ENCODE assay signal across 15 cellular contexts in the genomic region with DNA sequence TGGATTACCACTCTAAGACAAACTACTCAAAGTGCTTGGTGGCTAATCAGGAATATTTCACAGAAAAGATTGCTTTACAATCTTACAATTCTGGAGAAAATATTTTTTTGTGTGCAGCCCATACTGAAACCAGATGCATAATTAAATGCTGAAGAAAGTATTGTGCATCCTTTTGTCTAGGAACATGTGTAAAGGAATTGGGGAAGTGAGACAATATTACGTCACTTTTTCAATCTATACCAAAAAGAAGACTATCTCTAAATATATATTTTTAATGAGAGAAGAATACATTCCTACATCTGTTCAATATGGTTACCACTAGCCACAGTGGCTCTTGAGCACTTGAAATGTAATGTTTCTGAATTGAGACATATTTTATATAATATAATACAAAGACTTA.
"Had no signal": no experiment of that assay in that cellular context is flagged by ENCODE, and none has a peak within 500 bp of the region (broad histone marks: within the 10 kb centered on the region; RNA-seq: fewer than 3 reads in every experiment).

No MANE protein-coding gene starts in this region.

- H3K36me3 ChIP-seq: heart left ventricle, right atrium auricular region had no signal

- DNase-seq: effector memory CD4-positive, alpha-beta T cell; heart left ventricle; hippocampal formation; kidney glomerular epithelial cell; mammary epithelial cell; mucosa of descending colon; natural killer cell; posterior cingulate gyrus; small intestine; stimulated activated CD4-positive, alpha-beta T cell treated with anti-CD3 and anti-CD28 coated beads, Interleukin-2, amount 100 ng/mL, for 48 hours; stimulated activated naive CD4-positive, alpha-beta T cell treated with Interleukin-2 at 50 U/mL for 16 hours; trophoblast cell had no signal

- H3K4me1 ChIP-seq: heart left ventricle, right atrium auricular region had no signal

- H3K27me3 ChIP-seq: heart left ventricle, right atrium auricular region had no signal

- H3K9me3 ChIP-seq: heart left ventricle, right atrium auricular region had no signal

- H3K27ac ChIP-seq: heart left ventricle, right atrium auricular region had no signal

- H3K4me3 ChIP-seq: heart left ventricle, mucosa of descending colon, right atrium auricular region had no signal

- ATAC-seq: esophagus mucosa, heart left ventricle, left lobe of liver, mucosa of descending colon, natural killer cell had no signal
